8 cellular contexts compared by ENCODE assay signal in genomic region chr20:50192364-50193168, GRCh38. TPM values are rescaled to one million over a fixed set of nuclear protein-coding genes. Genes with fewer than 3 reads are reported as not detected.
DNase-seq lines count a peak whose midpoint lies in the region; ATAC-seq and FAIRE-seq lines count a peak whose summit lies in the region.

No MANE protein-coding gene starts in this region.

- peak overlapping the region; percentile 94 for H3K4me3 ChIP-seq in mononuclear cell (ENCODE audit: low read length)

- H3K9ac ChIP-seq in ES-I3 (ENCODE audit: low read depth, low read length), result peak overlapping the region; percentile 97

- peak; percentile 83 for DNase-seq in HK-2 (ENCODE audit: unreplicated experiment)
- peak; percentile 93 for DNase-seq in NOMO-1 treated with DMSO at 0.1 percent for 48 hours (lab: John Stamatoyannopoulos, UW; ENCODE audit: unreplicated experiment)
- peak; percentile 40 for DNase-seq in activated CD8-positive, alpha-beta memory T cell treated with anti-CD3 and anti-CD28 coated beads, Interleukin-2, amount 50 U/mL, for 1 hour (ENCODE audit: extremely low read depth)
- DNase-seq in stimulated activated CD8-positive, alpha-beta memory T cell treated with anti-CD3 and anti-CD28 coated beads, Interleukin-4, amount 100 ng/mL, for 24 hours (ENCODE audit: low read depth), result peak; percentile 72

- peaks cover 33% of the 10 kb centered on the region; the same call in 1 of the 2 replicates for H3K4me1 ChIP-seq in ES-I3 (ENCODE audit: insufficient read depth, low read length)
- peaks cover 75% of the 10 kb centered on the region for H3K4me1 ChIP-seq in mononuclear cell (ENCODE audit: insufficient read depth, low read length)

- no peak for ATAC-seq in GM19351 (IDR thresholded peaks at IDR 0.05; ENCODE audit: unreplicated experiment)

- H3K27me3 ChIP-seq in mononuclear cell (ENCODE audit: insufficient read depth, low read length), result no peaks in the 10 kb centered on the region

- peak; percentile 41 for FAIRE-seq in endometrium (lab: Jason Lieb, UNC)

- H3K36me3 ChIP-seq in ES-I3 (ENCODE audit: insufficient read depth, low read length), result no peaks in the 10 kb centered on the region

- H3K9me3 ChIP-seq in ES-I3 (ENCODE audit: control insufficient read depth, insufficient read depth, low read length) (no peaks in the 10 kb centered on the region), mononuclear cell (ENCODE audit: low read depth, low read length) (no peaks in the 10 kb centered on the region)

RNA-seq across cellular contexts. Expression of gene CEBPB, which starts 1.9 kb away (rescaled TPM):
- total RNA-seq in mononuclear cell, result 268 TPM

RNA-seq across cellular contexts. Expression of gene PEDS1, which starts 39.0 kb away (rescaled TPM):
- total RNA-seq in mononuclear cell, result 28.3 TPM

Comparison
In these comparisons a context has a peak if more than half of its experiments do, and no peak if none do; other contexts are left out.
1. DNase-seq: peak in every context shown above with its lines; median percentile 93 in NOMO-1 treated with DMSO at 0.1 percent for 48 hours; 83 in HK-2; 72 in stimulated activated CD8-positive, alpha-beta memory T cell treated with anti-CD3 and anti-CD28 coated beads, Interleukin-4, amount 100 ng/mL, for 24 hours; 40 in activated CD8-positive, alpha-beta memory T cell treated with anti-CD3 and anti-CD28 coated beads, Interleukin-2, amount 50 U/mL, for 1 hour.